1 cellular context compared by ENCODE assay signal in the genomic region with DNA sequence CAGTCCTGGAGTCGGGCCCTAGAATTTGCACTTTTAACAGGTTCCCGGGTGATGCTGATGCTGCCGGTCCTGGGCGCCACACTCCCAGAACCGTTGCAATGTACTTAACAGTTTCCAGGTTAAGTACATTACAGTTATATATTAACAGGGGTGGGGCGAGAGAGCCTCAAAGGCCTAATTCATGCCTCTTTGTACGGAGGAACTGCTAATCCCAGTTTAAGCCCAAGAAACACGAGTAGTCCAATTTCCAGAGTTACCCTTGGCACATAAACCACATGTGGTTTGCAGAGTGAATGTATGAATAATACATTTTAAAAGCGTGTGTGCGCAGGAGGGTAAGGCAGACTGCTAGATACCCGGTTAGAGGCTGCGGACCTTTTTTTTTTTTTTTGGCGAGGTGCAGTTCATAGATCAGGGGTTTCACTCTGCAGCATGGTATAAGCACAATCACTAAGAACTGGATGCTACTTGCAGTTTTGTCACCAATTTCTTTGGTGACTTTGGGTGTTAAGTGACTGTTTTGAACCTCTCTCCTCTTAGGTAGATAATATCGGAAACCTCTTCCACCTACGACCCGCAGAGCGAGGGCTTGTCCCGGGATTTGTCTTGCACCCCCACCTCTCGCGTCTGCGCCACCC.
TF ChIP-seq lines count a peak whose summit lies in the region.

No MANE protein-coding gene starts in this region.

TF ChIP-seq in HepG2, 621 proteins besides CTCF, POLR2A, EP300 and RAD21 (continued from another document and continues in another):
- TF ChIP-seq, protein P1, sequence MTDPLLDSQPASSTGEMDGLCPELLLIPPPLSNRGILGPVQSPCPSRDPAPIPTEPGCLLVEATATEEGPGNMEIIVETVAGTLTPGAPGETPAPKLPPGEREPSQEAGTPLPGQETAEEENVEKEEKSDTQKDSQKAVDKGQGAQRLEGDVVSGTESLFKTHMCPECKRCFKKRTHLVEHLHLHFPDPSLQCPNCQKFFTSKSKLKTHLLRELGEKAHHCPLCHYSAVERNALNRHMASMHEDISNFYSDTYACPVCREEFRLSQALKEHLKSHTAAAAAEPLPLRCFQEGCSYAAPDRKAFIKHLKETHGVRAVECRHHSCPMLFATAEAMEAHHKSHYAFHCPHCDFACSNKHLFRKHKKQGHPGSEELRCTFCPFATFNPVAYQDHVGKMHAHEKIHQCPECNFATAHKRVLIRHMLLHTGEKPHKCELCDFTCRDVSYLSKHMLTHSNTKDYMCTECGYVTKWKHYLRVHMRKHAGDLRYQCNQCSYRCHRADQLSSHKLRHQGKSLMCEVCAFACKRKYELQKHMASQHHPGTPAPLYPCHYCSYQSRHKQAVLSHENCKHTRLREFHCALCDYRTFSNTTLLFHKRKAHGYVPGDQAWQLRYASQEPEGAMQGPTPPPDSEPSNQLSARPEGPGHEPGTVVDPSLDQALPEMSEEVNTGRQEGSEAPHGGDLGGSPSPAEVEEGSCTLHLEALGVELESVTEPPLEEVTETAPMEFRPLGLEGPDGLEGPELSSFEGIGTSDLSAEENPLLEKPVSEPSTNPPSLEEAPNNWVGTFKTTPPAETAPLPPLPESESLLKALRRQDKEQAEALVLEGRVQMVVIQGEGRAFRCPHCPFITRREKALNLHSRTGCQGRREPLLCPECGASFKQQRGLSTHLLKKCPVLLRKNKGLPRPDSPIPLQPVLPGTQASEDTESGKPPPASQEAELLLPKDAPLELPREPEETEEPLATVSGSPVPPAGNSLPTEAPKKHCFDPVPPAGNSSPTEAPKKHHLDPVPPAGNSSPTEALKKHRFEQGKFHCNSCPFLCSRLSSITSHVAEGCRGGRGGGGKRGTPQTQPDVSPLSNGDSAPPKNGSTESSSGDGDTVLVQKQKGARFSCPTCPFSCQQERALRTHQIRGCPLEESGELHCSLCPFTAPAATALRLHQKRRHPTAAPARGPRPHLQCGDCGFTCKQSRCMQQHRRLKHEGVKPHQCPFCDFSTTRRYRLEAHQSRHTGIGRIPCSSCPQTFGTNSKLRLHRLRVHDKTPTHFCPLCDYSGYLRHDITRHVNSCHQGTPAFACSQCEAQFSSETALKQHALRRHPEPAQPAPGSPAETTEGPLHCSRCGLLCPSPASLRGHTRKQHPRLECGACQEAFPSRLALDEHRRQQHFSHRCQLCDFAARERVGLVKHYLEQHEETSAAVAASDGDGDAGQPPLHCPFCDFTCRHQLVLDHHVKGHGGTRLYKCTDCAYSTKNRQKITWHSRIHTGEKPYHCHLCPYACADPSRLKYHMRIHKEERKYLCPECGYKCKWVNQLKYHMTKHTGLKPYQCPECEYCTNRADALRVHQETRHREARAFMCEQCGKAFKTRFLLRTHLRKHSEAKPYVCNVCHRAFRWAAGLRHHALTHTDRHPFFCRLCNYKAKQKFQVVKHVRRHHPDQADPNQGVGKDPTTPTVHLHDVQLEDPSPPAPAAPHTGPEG (CRISPR knock-in tag; IDR thresholded peaks at IDR 0.05) = no peak
- TF ChIP-seq, protein P2, sequence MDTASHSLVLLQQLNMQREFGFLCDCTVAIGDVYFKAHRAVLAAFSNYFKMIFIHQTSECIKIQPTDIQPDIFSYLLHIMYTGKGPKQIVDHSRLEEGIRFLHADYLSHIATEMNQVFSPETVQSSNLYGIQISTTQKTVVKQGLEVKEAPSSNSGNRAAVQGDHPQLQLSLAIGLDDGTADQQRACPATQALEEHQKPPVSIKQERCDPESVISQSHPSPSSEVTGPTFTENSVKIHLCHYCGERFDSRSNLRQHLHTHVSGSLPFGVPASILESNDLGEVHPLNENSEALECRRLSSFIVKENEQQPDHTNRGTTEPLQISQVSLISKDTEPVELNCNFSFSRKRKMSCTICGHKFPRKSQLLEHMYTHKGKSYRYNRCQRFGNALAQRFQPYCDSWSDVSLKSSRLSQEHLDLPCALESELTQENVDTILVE (CRISPR knock-in tag; IDR thresholded peaks at IDR 0.05) = no peak
- TF ChIP-seq ZNF264 (CRISPR knock-in tag; IDR thresholded peaks at IDR 0.05) (0 out of 2 replicates have a peak, but pooled peaks have one; percentile 47), ZNF329 (CRISPR knock-in tag; IDR thresholded peaks at IDR 0.05; ENCODE audit: low read depth) (no peak), TBX2 (CRISPR knock-in tag; IDR thresholded peaks at IDR 0.05; ENCODE audit: borderline replicate concordance) (no peak), MBD4 (IDR thresholded peaks at IDR 0.05; ENCODE audit: borderline replicate concordance, low read length) (no peak), FIP1L1 (IDR thresholded peaks at IDR 0.05; ENCODE audit: borderline replicate concordance, insufficient read depth, low read depth, low read length) (no peak), ZNF367 (CRISPR knock-in tag; IDR thresholded peaks at IDR 0.05; ENCODE audit: borderline replicate concordance) (no peak), SP4 (CRISPR knock-in tag; IDR thresholded peaks at IDR 0.05) (no peak), SRSF9 (IDR thresholded peaks at IDR 0.05; ENCODE audit: borderline replicate concordance, insufficient read depth, low read depth, low read length, poor library complexity, severe bottlenecking) (no peak), ZNF543 (CRISPR knock-in tag; IDR thresholded peaks at IDR 0.05) (no peak), GTF3A (CRISPR knock-in tag; conservative IDR thresholded peaks at IDR 0.05) (no peak), ZFP1 (CRISPR knock-in tag; IDR thresholded peaks at IDR 0.05) (no peak), ZNF660 (CRISPR knock-in tag; IDR thresholded peaks at IDR 0.05; ENCODE audit: borderline replicate concordance, low read depth) (no peak), FOSL2 (CRISPR knock-in tag; IDR thresholded peaks at IDR 0.05) (no peak), ZNF101 (CRISPR knock-in tag; IDR thresholded peaks at IDR 0.05; ENCODE audit: borderline replicate concordance, low read depth) (no peak), MED13 (CRISPR knock-in tag; IDR thresholded peaks at IDR 0.05) (peak; percentile 52; the same call in 1 of the 2 replicates)
- TF ChIP-seq, protein P3, sequence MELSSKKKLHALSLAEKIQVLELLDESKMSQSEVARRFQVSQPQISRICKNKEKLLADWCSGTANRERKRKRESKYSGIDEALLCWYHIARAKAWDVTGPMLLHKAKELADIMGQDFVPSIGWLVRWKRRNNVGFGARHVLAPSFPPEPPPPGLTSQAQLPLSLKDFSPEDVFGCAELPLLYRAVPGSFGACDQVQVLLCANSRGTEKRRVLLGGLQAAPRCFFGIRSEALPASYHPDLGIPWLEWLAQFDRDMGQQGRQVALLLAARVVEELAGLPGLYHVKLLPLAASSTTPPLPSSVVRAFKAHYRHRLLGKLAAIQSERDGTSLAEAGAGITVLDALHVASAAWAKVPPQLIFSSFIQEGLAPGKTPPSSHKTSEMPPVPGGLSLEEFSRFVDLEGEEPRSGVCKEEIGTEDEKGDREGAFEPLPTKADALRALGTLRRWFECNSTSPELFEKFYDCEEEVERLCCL (CRISPR knock-in tag; IDR thresholded peaks at IDR 0.05; ENCODE audit: borderline replicate concordance) = no peak
- TF ChIP-seq, protein P4, sequence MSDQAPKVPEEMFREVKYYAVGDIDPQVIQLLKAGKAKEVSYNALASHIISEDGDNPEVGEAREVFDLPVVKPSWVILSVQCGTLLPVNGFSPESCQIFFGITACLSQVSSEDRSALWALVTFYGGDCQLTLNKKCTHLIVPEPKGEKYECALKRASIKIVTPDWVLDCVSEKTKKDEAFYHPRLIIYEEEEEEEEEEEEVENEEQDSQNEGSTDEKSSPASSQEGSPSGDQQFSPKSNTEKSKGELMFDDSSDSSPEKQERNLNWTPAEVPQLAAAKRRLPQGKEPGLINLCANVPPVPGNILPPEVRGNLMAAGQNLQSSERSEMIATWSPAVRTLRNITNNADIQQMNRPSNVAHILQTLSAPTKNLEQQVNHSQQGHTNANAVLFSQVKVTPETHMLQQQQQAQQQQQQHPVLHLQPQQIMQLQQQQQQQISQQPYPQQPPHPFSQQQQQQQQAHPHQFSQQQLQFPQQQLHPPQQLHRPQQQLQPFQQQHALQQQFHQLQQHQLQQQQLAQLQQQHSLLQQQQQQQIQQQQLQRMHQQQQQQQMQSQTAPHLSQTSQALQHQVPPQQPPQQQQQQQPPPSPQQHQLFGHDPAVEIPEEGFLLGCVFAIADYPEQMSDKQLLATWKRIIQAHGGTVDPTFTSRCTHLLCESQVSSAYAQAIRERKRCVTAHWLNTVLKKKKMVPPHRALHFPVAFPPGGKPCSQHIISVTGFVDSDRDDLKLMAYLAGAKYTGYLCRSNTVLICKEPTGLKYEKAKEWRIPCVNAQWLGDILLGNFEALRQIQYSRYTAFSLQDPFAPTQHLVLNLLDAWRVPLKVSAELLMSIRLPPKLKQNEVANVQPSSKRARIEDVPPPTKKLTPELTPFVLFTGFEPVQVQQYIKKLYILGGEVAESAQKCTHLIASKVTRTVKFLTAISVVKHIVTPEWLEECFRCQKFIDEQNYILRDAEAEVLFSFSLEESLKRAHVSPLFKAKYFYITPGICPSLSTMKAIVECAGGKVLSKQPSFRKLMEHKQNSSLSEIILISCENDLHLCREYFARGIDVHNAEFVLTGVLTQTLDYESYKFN (CRISPR knock-in tag; conservative IDR thresholded peaks at IDR 0.05) = no peak
- TF ChIP-seq, protein P5, sequence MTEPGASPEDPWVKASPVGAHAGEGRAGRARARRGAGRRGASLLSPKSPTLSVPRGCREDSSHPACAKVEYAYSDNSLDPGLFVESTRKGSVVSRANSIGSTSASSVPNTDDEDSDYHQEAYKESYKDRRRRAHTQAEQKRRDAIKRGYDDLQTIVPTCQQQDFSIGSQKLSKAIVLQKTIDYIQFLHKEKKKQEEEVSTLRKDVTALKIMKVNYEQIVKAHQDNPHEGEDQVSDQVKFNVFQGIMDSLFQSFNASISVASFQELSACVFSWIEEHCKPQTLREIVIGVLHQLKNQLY (CRISPR knock-in tag; IDR thresholded peaks at IDR 0.05) = no peak
- TF ChIP-seq, protein P6, sequence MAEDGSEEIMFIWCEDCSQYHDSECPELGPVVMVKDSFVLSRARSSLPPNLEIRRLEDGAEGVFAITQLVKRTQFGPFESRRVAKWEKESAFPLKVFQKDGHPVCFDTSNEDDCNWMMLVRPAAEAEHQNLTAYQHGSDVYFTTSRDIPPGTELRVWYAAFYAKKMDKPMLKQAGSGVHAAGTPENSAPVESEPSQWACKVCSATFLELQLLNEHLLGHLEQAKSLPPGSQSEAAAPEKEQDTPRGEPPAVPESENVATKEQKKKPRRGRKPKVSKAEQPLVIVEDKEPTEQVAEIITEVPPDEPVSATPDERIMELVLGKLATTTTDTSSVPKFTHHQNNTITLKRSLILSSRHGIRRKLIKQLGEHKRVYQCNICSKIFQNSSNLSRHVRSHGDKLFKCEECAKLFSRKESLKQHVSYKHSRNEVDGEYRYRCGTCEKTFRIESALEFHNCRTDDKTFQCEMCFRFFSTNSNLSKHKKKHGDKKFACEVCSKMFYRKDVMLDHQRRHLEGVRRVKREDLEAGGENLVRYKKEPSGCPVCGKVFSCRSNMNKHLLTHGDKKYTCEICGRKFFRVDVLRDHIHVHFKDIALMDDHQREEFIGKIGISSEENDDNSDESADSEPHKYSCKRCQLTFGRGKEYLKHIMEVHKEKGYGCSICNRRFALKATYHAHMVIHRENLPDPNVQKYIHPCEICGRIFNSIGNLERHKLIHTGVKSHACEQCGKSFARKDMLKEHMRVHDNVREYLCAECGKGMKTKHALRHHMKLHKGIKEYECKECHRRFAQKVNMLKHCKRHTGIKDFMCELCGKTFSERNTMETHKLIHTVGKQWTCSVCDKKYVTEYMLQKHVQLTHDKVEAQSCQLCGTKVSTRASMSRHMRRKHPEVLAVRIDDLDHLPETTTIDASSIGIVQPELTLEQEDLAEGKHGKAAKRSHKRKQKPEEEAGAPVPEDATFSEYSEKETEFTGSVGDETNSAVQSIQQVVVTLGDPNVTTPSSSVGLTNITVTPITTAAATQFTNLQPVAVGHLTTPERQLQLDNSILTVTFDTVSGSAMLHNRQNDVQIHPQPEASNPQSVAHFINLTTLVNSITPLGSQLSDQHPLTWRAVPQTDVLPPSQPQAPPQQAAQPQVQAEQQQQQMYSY (CRISPR knock-in tag; IDR thresholded peaks at IDR 0.05) = no peak
- TF ChIP-seq, protein P7, sequence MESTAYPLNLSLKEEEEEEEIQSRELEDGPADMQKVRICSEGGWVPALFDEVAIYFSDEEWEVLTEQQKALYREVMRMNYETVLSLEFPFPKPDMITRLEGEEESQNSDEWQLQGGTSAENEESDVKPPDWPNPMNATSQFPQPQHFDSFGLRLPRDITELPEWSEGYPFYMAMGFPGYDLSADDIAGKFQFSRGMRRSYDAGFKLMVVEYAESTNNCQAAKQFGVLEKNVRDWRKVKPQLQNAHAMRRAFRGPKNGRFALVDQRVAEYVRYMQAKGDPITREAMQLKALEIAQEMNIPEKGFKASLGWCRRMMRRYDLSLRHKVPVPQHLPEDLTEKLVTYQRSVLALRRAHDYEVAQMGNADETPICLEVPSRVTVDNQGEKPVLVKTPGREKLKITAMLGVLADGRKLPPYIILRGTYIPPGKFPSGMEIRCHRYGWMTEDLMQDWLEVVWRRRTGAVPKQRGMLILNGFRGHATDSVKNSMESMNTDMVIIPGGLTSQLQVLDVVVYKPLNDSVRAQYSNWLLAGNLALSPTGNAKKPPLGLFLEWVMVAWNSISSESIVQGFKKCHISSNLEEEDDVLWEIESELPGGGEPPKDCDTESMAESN (CRISPR knock-in tag; conservative IDR thresholded peaks at IDR 0.05) = no peak
- TF ChIP-seq, protein P8, sequence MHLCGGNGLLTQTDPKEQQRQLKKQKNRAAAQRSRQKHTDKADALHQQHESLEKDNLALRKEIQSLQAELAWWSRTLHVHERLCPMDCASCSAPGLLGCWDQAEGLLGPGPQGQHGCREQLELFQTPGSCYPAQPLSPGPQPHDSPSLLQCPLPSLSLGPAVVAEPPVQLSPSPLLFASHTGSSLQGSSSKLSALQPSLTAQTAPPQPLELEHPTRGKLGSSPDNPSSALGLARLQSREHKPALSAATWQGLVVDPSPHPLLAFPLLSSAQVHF (CRISPR knock-in tag; IDR thresholded peaks at IDR 0.05) = 0 out of 2 replicates have a peak, but pooled peaks have one; percentile 37
- TF ChIP-seq, protein P9, sequence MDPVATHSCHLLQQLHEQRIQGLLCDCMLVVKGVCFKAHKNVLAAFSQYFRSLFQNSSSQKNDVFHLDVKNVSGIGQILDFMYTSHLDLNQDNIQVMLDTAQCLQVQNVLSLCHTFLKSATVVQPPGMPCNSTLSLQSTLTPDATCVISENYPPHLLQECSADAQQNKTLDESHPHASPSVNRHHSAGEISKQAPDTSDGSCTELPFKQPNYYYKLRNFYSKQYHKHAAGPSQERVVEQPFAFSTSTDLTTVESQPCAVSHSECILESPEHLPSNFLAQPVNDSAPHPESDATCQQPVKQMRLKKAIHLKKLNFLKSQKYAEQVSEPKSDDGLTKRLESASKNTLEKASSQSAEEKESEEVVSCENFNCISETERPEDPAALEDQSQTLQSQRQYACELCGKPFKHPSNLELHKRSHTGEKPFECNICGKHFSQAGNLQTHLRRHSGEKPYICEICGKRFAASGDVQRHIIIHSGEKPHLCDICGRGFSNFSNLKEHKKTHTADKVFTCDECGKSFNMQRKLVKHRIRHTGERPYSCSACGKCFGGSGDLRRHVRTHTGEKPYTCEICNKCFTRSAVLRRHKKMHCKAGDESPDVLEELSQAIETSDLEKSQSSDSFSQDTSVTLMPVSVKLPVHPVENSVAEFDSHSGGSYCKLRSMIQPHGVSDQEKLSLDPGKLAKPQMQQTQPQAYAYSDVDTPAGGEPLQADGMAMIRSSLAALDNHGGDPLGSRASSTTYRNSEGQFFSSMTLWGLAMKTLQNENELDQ (CRISPR knock-in tag; IDR thresholded peaks at IDR 0.05; ENCODE audit: borderline replicate concordance) = peak; percentile 3; the same call in 1 of the 2 replicates
- TF ChIP-seq, protein P10, sequence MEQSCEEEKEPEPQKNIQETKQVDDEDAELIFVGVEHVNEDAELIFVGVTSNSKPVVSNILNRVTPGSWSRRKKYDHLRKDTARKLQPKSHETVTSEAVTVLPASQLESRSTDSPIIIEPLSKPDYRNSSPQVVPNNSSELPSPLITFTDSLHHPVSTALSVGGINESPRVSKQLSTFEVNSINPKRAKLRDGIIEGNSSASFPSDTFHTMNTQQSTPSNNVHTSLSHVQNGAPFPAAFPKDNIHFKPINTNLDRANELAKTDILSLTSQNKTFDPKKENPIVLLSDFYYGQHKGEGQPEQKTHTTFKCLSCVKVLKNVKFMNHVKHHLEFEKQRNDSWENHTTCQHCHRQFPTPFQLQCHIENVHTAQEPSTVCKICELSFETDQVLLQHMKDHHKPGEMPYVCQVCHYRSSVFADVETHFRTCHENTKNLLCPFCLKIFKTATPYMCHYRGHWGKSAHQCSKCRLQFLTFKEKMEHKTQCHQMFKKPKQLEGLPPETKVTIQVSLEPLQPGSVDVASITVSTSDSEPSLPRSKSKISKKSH (CRISPR knock-in tag; IDR thresholded peaks at IDR 0.05; ENCODE audit: borderline replicate concordance) = no peak
